Comparison of ENCODE assay signal across 9 cellular contexts in the genomic region with DNA sequence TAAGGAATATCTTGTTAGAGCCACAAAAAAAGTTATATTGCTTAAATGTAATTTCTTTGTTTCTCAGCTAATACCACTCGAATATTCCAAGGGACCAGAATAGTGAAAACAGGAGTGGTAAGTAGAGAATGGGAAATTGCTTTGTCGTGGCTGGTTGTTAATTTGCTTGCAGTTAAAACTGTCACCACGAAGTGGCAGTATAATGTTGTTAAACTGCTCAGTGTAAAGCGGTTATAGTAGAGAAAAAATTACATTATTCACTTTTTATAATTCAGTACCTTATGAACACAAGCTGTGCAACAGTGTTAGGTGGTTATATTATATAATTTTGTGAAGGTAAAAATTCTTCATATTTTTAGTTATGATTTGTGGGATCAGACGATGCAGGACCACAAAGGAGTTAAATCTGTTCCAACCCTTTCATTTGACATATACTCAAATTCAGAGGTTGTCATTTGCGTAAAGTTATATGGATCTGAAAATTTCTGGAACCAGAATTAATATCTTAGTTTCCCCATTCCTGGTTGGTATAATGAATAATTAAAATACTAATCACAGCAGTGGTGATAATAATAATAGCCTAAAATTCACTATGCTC.
DNase-seq lines count a peak whose midpoint lies in the region; ATAC-seq, FAIRE-seq and TF ChIP-seq lines count a peak whose summit lies in the region.
"Had no signal": no experiment of that assay in that cellular context is flagged by ENCODE, and none has a peak within 500 bp of the region (broad histone marks: within the 10 kb centered on the region; RNA-seq: fewer than 3 reads in every experiment).

No MANE protein-coding gene starts in this region.

- peak in 1 of 2 experiments; percentile 58; a peak in 2 of 4 replicates for TF ChIP-seq RAD21 in K562 (CRISPR knock-in tag; conservative IDR thresholded peaks at IDR 0.05 in 1 of 2, IDR thresholded peaks at IDR 0.05 in 1 of 2)

- no peak overlapping the region for H3K4me3 ChIP-seq in K562

- intact Hi-C loops in K562 (cut with micrococcal nuclease): loop anchor here (2.0 kb wide), 1 partner anchor 357 kb away; no protein-coding TSS in a partner anchor

- TF ChIP-seq POLR2A in K562 (conservative IDR thresholded peaks at IDR 0.05): no peak

- no peaks in the 10 kb centered on the region for H4K20me1 ChIP-seq in K562 (replicated peaks; ENCODE audit: control insufficient read depth, insufficient read depth, low read length)

- FAIRE-seq in K562 (lab: Jason Lieb, UNC): peak; percentile 6

- no peaks in the 10 kb centered on the region for H3K79me2 ChIP-seq in K562 (ENCODE audit: control insufficient read depth, insufficient read depth, low read length)

- no peak for TF ChIP-seq EP300 in K562 (IDR thresholded peaks at IDR 0.05; ENCODE audit: low read length)

- H3K9me3 ChIP-seq in K562 (replicated peaks; ENCODE audit: control insufficient read depth, insufficient read depth, low read depth, low read length): no peaks in the 10 kb centered on the region

- H3K27me3 ChIP-seq in K562 (ENCODE audit: control insufficient read depth in 2 of 2, insufficient read depth in 2 of 2, low read length in 2 of 2): peaks cover 0 to 8% of the 10 kb centered on the region in 2 experiments; a peak in 1 of 5 replicates

- DNase-seq in SHP77 treated with DMSO at 0.1 percent for 48 hours (lab: John Stamatoyannopoulos, UW): peak; percentile 2
- no peak for DNase-seq in SHP77 (lab: John Stamatoyannopoulos, UW)
- DNase-seq in NCI-H1694 (lab: John Stamatoyannopoulos, UW): peak; percentile 32
- peak; percentile 13 to 36 (median 28) for DNase-seq in K562 (ENCODE audit: extremely low read depth in 1 of 4, low spot score in 3 of 4)
- peak; percentile 63 for DNase-seq in left kidney (ENCODE audit: low read depth, low spot score)
- no peak for DNase-seq in activated T-cell treated with anti-CD3 and anti-CD28 coated beads for 4 hours
- DNase-seq in stimulated activated naive CD4-positive, alpha-beta T cell (lab: John Stamatoyannopoulos, UW): no peak
- DNase-seq in NCI-H2107 (lab: John Stamatoyannopoulos, UW): no peak
- DNase-seq: activated naive CD8-positive, alpha-beta T cell treated with anti-CD3 and anti-CD28 coated beads, Interleukin-2, amount 10 ng/mL, durations not matched to agents 7 days and 5 days had no signal

- peak; percentile 23 to 57 (median 39); a peak in 4 of 6 replicates for TF ChIP-seq CTCF in K562 (IDR thresholded peaks at IDR 0.05 in 2 of 3, conservative IDR thresholded peaks at IDR 0.05 in 1 of 3; ENCODE audit: insufficient read depth in 2 of 3, low read depth in 1 of 3, low read length in 3 of 3)

- no peaks in the 10 kb centered on the region; a peak in 1 of 5 replicates for H3K4me1 ChIP-seq in K562 (replicated peaks in 1 of 2; ENCODE audit: control insufficient read depth in 2 of 2, insufficient read depth in 2 of 2, low read length in 2 of 2)

- no peaks in the 10 kb centered on the region for H3K9me1 ChIP-seq in K562 (ENCODE audit: control insufficient read depth, insufficient read depth, low read length)

- ATAC-seq in K562: peak; percentile 64; the same call in 2 of the 3 replicates

- 4% methylated on average over 6 of the region's 6 CpGs for WGBS in K562 (ENCODE audit: insufficient coverage, low coverage, missing lambda C conversion rate)

- H3K4me2 ChIP-seq in K562 (ENCODE audit: insufficient read depth, low read length): no peak overlapping the region

- no TSS peak for BruUV-seq in K562 (replicated peaks; lab: Mats Ljungman, UMichigan)

- H2AFZ ChIP-seq in K562 (ENCODE audit: low read depth, low read length): no peak overlapping the region

- in situ Hi-C loops in K562 (cut with MboI): loop anchor here (10.0 kb wide), 1 partner anchor 363 kb away; no protein-coding TSS in a partner anchor

- POLR2A ChIA-PET in K562 (lab: Yijun Ruan, JAX): no interaction called here

- CTCF ChIA-PET in K562 (lab: Yijun Ruan, JAX; ENCODE audit: low intra/inter-chr PET ratio): interaction anchor here (0.5 to 1.0 kb wide), 2 partner anchors 357 to 903 kb away, joined by 3 read pairs; no protein-coding TSS in a partner anchor

- H3K27ac ChIP-seq in K562 (ENCODE audit: extremely low read depth, low read depth, low read length): no peak overlapping the region

- no peak overlapping the region for H3K9ac ChIP-seq in K562 (ENCODE audit: insufficient read depth in 1 of 2, low read depth in 2 of 2, low read length in 2 of 2)

- no peaks in the 10 kb centered on the region for H3K36me3 ChIP-seq in K562 (ENCODE audit: control insufficient read depth, insufficient read depth, low read length)

TF ChIP-seq in K562, 482 proteins besides CTCF, POLR2A, EP300 and RAD21:
- TF ChIP-seq KAT7 (CRISPR knock-in tag; IDR thresholded peaks at IDR 0.05; ENCODE audit: borderline replicate concordance): no peak
- TF ChIP-seq, protein P1, sequence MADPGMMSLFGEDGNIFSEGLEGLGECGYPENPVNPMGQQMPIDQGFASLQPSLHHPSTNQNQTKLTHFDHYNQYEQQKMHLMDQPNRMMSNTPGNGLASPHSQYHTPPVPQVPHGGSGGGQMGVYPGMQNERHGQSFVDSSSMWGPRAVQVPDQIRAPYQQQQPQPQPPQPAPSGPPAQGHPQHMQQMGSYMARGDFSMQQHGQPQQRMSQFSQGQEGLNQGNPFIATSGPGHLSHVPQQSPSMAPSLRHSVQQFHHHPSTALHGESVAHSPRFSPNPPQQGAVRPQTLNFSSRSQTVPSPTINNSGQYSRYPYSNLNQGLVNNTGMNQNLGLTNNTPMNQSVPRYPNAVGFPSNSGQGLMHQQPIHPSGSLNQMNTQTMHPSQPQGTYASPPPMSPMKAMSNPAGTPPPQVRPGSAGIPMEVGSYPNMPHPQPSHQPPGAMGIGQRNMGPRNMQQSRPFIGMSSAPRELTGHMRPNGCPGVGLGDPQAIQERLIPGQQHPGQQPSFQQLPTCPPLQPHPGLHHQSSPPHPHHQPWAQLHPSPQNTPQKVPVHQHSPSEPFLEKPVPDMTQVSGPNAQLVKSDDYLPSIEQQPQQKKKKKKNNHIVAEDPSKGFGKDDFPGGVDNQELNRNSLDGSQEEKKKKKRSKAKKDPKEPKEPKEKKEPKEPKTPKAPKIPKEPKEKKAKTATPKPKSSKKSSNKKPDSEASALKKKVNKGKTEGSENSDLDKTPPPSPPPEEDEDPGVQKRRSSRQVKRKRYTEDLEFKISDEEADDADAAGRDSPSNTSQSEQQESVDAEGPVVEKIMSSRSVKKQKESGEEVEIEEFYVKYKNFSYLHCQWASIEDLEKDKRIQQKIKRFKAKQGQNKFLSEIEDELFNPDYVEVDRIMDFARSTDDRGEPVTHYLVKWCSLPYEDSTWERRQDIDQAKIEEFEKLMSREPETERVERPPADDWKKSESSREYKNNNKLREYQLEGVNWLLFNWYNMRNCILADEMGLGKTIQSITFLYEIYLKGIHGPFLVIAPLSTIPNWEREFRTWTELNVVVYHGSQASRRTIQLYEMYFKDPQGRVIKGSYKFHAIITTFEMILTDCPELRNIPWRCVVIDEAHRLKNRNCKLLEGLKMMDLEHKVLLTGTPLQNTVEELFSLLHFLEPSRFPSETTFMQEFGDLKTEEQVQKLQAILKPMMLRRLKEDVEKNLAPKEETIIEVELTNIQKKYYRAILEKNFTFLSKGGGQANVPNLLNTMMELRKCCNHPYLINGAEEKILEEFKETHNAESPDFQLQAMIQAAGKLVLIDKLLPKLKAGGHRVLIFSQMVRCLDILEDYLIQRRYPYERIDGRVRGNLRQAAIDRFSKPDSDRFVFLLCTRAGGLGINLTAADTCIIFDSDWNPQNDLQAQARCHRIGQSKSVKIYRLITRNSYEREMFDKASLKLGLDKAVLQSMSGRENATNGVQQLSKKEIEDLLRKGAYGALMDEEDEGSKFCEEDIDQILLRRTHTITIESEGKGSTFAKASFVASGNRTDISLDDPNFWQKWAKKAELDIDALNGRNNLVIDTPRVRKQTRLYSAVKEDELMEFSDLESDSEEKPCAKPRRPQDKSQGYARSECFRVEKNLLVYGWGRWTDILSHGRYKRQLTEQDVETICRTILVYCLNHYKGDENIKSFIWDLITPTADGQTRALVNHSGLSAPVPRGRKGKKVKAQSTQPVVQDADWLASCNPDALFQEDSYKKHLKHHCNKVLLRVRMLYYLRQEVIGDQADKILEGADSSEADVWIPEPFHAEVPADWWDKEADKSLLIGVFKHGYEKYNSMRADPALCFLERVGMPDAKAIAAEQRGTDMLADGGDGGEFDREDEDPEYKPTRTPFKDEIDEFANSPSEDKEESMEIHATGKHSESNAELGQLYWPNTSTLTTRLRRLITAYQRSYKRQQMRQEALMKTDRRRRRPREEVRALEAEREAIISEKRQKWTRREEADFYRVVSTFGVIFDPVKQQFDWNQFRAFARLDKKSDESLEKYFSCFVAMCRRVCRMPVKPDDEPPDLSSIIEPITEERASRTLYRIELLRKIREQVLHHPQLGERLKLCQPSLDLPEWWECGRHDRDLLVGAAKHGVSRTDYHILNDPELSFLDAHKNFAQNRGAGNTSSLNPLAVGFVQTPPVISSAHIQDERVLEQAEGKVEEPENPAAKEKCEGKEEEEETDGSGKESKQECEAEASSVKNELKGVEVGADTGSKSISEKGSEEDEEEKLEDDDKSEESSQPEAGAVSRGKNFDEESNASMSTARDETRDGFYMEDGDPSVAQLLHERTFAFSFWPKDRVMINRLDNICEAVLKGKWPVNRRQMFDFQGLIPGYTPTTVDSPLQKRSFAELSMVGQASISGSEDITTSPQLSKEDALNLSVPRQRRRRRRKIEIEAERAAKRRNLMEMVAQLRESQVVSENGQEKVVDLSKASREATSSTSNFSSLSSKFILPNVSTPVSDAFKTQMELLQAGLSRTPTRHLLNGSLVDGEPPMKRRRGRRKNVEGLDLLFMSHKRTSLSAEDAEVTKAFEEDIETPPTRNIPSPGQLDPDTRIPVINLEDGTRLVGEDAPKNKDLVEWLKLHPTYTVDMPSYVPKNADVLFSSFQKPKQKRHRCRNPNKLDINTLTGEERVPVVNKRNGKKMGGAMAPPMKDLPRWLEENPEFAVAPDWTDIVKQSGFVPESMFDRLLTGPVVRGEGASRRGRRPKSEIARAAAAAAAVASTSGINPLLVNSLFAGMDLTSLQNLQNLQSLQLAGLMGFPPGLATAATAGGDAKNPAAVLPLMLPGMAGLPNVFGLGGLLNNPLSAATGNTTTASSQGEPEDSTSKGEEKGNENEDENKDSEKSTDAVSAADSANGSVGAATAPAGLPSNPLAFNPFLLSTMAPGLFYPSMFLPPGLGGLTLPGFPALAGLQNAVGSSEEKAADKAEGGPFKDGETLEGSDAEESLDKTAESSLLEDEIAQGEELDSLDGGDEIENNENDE (IDR thresholded peaks at IDR 0.05; ENCODE audit: low read depth, low read length): no peak
- TF ChIP-seq NELFE (IDR thresholded peaks at IDR 0.05; ENCODE audit: insufficient read depth, insufficient read length): no peak

Comparison
In these comparisons a context has a peak if more than half of its experiments do, and no peak if none do; other contexts are left out.
1. DNase-seq: peak in SHP77 treated with DMSO at 0.1 percent for 48 hours (single experiment), NCI-H1694 (single experiment), K562 (4 of 4) and left kidney (single experiment); none in SHP77 (0 of 2), activated T-cell treated with anti-CD3 and anti-CD28 coated beads for 4 hours (single experiment), stimulated activated naive CD4-positive, alpha-beta T cell (0 of 6) and NCI-H2107 (single experiment).